Comparison of ENCODE assay signal across 4 cellular contexts in the genomic region with DNA sequence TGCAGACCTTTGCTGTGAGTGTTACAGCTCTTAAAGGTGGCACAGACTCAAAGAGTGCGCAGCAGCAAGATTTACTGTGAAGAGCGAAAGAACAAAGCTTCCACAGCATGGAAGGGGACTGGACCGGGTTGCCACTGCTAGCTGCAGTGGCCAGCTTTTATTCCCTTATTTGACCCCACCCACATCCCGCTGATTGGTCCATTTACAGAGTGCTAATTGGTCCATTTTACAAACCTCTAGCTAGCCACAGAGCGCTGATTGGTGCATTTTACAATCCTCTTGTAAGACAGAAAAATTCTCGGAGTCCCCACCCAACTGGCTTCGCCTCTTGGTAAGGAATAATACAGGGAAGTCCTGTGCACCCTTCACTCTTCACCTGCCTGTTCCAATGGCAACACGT. TPM values are rescaled to one million over a fixed set of nuclear protein-coding genes. Genes with fewer than 3 reads are reported as not detected.
"Had no signal": no experiment of that assay in that cellular context is flagged by ENCODE, and none has a peak within 500 bp of the region (broad histone marks: within the 10 kb centered on the region; RNA-seq: fewer than 3 reads in every experiment).

No MANE protein-coding gene starts in this region.

RNA-seq across cellular contexts. Expression of a gene that starts 1.9 kb away (rescaled TPM):
- total RNA-seq: OCI-LY7 had no signal

RNA-seq across cellular contexts. Expression of a gene that starts 18.7 kb away (rescaled TPM):
- total RNA-seq: OCI-LY7, PC-9, Right ventricle myocardium inferior, SJCRH30 had no signal
